Comparison of ENCODE assay signal across 8 cellular contexts in the genomic region with DNA sequence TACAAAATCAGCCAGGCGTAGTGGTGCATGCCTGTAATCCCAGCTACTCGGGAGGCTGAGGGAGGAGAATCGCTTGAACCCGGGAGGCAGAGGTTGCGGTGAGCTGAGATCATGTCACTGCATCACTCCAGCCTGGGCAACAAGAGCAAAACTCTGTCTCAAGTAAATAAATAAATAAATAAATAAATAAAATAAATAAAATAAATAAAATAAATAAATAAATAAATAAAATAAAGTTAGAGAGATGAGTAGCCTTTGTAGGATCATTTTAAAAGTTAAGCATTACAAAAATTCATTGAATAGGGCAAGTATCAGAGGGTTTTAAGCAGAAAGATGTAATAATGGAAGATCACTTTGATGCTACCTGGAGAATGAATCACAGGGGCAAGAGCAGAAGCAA. TPM values are rescaled to one million over a fixed set of nuclear protein-coding genes. Genes with fewer than 3 reads are reported as not detected.
"Had no signal": no experiment of that assay in that cellular context is flagged by ENCODE, and none has a peak within 500 bp of the region (broad histone marks: within the 10 kb centered on the region; RNA-seq: fewer than 3 reads in every experiment).

No MANE protein-coding gene starts in this region.

RNA-seq across cellular contexts. Expression of gene GRIK2, which starts 9.8 kb away (rescaled TPM):
- total RNA-seq: activated naive CD4-positive, alpha-beta T cell treated with anti-CD3 and anti-CD28 coated beads for 36 hours; activated naive CD4-positive, alpha-beta T cell treated with anti-CD3 and anti-CD28 coated beads, Interleukin-2, amount 50 U/mL, for 72 hours; activated naive CD8-positive, alpha-beta T cell treated with anti-CD3 and anti-CD28 coated beads for 36 hours; activated T-cell treated with anti-CD3 and anti-CD28 coated beads, Interleukin-2, amount 50 U/mL, for 4 hours; activated T-cell treated with anti-CD3 and anti-CD28 coated beads, Interleukin-2, amount 50 U/mL, for 72 hours; activated T-helper 1 cell treated with anti-CD3 and anti-CD28 coated beads, Interleukin-12 subunit alpha, Interleukin-12 subunit beta, Interleukin-2, Interleukin-4 antibody, amounts not matched to agents 30 ng/mL and 10 ng/mL and 1 ng/mL, durations not matched to agents 14 hours and 24 hours and 36 hours; activated T-helper 2 cell treated with anti-CD3 and anti-CD28 coated beads, Interferon-gamma antibody, Interleukin-2, Interleukin-4, amounts not matched to agents 10 μg/mL and 5 μg/mL and 100 μg/mL, durations not matched to agents 14 hours and 24 hours and 36 hours; ascending aorta had no signal
